8 cellular contexts compared by ENCODE assay signal in the genomic region with DNA sequence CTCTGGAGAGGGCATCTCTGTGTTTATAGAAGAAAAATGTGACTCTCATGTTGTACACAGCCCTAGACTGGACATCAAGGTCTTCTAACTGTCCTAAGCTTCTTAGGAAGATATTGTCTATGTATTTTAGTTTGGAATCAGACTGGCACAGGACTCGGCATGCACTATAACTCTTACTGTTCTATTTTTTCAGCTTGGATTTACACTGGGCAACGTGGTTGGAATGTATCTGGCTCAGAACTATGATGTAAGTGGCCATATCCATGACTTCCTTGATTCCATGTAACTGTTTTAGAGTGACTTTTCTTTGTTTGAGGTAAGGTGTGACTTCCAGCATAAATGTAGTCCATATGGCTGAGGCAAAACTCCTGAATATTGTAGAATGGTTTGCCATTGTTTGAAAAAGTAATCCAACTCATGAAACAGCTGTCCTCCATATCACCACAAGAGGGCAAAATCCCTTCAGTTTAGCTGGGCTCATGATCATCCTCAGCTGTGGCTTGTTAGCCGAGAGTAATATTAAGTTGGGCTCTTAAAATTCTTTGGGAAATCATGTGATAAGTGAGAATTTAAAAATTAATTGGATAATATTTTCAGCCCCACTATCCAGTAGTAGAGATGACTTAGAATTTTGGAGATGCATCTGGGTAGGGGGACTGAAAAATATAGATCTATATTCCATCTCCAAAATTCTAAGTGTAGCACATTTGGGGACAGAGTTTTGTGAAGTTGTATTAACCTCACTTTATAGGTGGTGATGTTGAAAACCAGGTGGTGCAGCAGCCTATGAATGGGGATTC. TPM values are rescaled to one million over a fixed set of nuclear protein-coding genes. Genes with fewer than 3 reads are reported as not detected.
A peak's percentile ranks its signal among the peaks of the same experiment; 100 is the strongest.
DNase-seq lines count a peak whose midpoint lies in the region; ATAC-seq, FAIRE-seq and TF ChIP-seq lines count a peak whose summit lies in the region.

No MANE protein-coding gene starts in this region.

- peak; percentile 79 for FAIRE-seq in endometrium (lab: Jason Lieb, UNC)

- TF ChIP-seq POLR2A in Peyer's patch (IDR thresholded peaks at IDR 0.05): no peak

- H3K27ac ChIP-seq in Peyer's patch (no peak overlapping the region), muscle layer of duodenum (ENCODE audit: low read length) (peak overlapping the region; percentile 6)

- H3K36me3 ChIP-seq in Peyer's patch: peaks cover 0 to 10% (median 0%) of the 10 kb centered on the region in 3 donors
- peaks cover 11 to 16% of the 10 kb centered on the region in 2 donors for H3K36me3 ChIP-seq in muscle layer of duodenum (ENCODE audit: control insufficient read depth in 1 of 2, insufficient read depth in 2 of 2, low read length in 2 of 2)

- H3K4me3 ChIP-seq in Peyer's patch: no peak overlapping the region
- H3K4me3 ChIP-seq in muscle layer of duodenum (ENCODE audit: low read depth in 1 of 2, low read length in 2 of 2): no peak overlapping the region

- TF ChIP-seq RAD21 in Ishikawa (IDR thresholded peaks at IDR 0.05; ENCODE audit: low read depth): peak; percentile 69

- TF ChIP-seq EP300 in Ishikawa (IDR thresholded peaks at IDR 0.05; ENCODE audit: borderline replicate concordance): no peak

- DNase-seq in DMS53 (lab: John Stamatoyannopoulos, UW) (peak; percentile 79), Peyer's patch (no peak)
- no peak for DNase-seq in activated CD8-positive, alpha-beta memory T cell treated with anti-CD3 and anti-CD28 coated beads for 24 hours

- no peaks in the 10 kb centered on the region for H3K27me3 ChIP-seq in Peyer's patch
- H3K27me3 ChIP-seq in muscle layer of duodenum (ENCODE audit: low read depth, low read length): no peaks in the 10 kb centered on the region

- no peaks in the 10 kb centered on the region for H3K4me1 ChIP-seq in Peyer's patch
- H3K4me1 ChIP-seq in muscle layer of duodenum (ENCODE audit: control insufficient read depth in 1 of 2, insufficient read depth in 2 of 2, low read length in 2 of 2): peaks cover 0 to 6% of the 10 kb centered on the region in 2 donors

- peak; percentile 13 to 67 (median 60) for TF ChIP-seq CTCF in Peyer's patch (IDR thresholded peaks at IDR 0.05)

- no peaks in the 10 kb centered on the region for H3K9me3 ChIP-seq in Peyer's patch
- H3K9me3 ChIP-seq in muscle layer of duodenum (ENCODE audit: control insufficient read depth in 1 of 2, low read length in 2 of 2): no peaks in the 10 kb centered on the region

- ATAC-seq in GM21360 (IDR thresholded peaks at IDR 0.05; ENCODE audit: unreplicated experiment): peak; percentile 84
- ATAC-seq in HG03097 (IDR thresholded peaks at IDR 0.05; ENCODE audit: low FRiP score, unreplicated experiment): no peak

TF ChIP-seq in Ishikawa, 13 proteins besides CTCF, POLR2A, EP300 and RAD21:
- TF ChIP-seq NFIC (IDR thresholded peaks at IDR 0.05): no peak
- TF ChIP-seq TAF1 (IDR thresholded peaks at IDR 0.05; ENCODE audit: low read depth): no peak
- TF ChIP-seq, protein P1, sequence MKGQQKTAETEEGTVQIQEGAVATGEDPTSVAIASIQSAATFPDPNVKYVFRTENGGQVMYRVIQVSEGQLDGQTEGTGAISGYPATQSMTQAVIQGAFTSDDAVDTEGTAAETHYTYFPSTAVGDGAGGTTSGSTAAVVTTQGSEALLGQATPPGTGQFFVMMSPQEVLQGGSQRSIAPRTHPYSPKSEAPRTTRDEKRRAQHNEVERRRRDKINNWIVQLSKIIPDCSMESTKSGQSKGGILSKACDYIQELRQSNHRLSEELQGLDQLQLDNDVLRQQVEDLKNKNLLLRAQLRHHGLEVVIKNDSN (IDR thresholded peaks at IDR 0.05): no peak
- no peak for TF ChIP-seq ZBTB7A (IDR thresholded peaks at IDR 0.05; ENCODE audit: low read depth)
- no peak for TF ChIP-seq CREB1 (IDR thresholded peaks at IDR 0.05; ENCODE audit: low read depth)
- no peak for TF ChIP-seq CEBPB (IDR thresholded peaks at IDR 0.05)
- TF ChIP-seq YY1 (IDR thresholded peaks at IDR 0.05; ENCODE audit: low read depth): no peak
- no peak for TF ChIP-seq FOXM1 (IDR thresholded peaks at IDR 0.05; ENCODE audit: borderline replicate concordance, low read depth)
- TF ChIP-seq, protein P2, sequence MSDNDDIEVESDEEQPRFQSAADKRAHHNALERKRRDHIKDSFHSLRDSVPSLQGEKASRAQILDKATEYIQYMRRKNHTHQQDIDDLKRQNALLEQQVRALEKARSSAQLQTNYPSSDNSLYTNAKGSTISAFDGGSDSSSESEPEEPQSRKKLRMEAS (IDR thresholded peaks at IDR 0.05): no peak
- no peak for TF ChIP-seq TEAD4 (IDR thresholded peaks at IDR 0.05)
- TF ChIP-seq REST (IDR thresholded peaks at IDR 0.05; ENCODE audit: low read depth): no peak
- TF ChIP-seq EGR1 (IDR thresholded peaks at IDR 0.05): no peak
- TF ChIP-seq TCF12 (IDR thresholded peaks at IDR 0.05; ENCODE audit: low read depth): no peak

RNA-seq across cellular contexts. Expression of gene STMP1, which starts 10.4 kb away (rescaled TPM):
- total RNA-seq in Peyer's patch: 10 to 100 TPM; 17.3 to 26.2 (median 18.2) TPM

RNA-seq across cellular contexts. Expression of gene SLC13A4, which starts 55.2 kb away (rescaled TPM):
- total RNA-seq in Peyer's patch: not detected
